In the genomic region with DNA sequence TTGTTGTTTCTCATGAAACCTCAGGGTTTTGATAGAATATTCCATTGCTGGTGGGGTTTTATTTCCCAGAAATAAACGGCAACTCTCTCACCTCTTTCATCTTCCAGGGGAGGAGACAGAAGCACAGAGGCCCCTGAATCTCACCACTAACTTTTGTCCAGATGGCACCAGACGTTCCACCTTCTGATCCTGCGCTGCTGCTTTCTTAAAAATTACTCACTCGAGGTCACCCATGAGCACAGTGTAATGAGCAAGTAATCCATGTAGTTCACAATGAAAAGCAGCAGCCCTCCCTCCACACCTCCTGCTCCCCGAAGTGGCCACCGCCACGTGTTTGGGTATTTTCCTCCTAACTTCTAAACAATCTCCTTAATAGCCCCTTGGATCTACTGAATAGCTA, we compare ENCODE assay signal across 21 cellular contexts. TPM values are rescaled to one million over a fixed set of nuclear protein-coding genes. Genes with fewer than 3 reads are reported as not detected.
DNase-seq lines count a peak whose midpoint lies in the region; ATAC-seq and TF ChIP-seq lines count a peak whose summit lies in the region.
"Had no signal": no experiment of that assay in that cellular context is flagged by ENCODE, and none has a peak within 500 bp of the region (broad histone marks: within the 10 kb centered on the region; RNA-seq: fewer than 3 reads in every experiment).

No MANE protein-coding gene starts in this region.

- H3K36me3 Mint-ChIP-seq in activated naive CD8-positive, alpha-beta T cell, result no peaks in the 10 kb centered on the region
- no peaks in the 10 kb centered on the region for H3K36me3 Mint-ChIP-seq in activated naive CD8-positive, alpha-beta T cell treated with anti-CD3 and anti-CD28 coated beads for 36 hours
- H3K36me3 Mint-ChIP-seq: CD4-positive, CD25-positive, alpha-beta regulatory T cell; CD8-positive, alpha-beta memory T cell had no signal

- H3K9ac ChIP-seq in MM.1S (ENCODE audit: low read length), result no peak overlapping the region

- no peak for DNase-seq in activated naive CD8-positive, alpha-beta T cell treated with anti-CD3 and anti-CD28 coated beads for 36 hours
- DNase-seq in MM.1S (no peak), fibroblast of mammary gland (ENCODE audit: low read depth) (peak; percentile 43), vagina (ENCODE audit: extremely low spot score in 2 of 2) (peak; percentile 46 to 58), suprapubic skin (ENCODE audit: low spot score in 2 of 2) (no peak)
- DNase-seq: BE2C; C1 segment of cervical spinal cord; CD4-positive, CD25-positive, alpha-beta regulatory T cell; CD8-positive, alpha-beta memory T cell; COR-L47; DMS153; DMS79; GDM1 had no signal

- no peaks in the 10 kb centered on the region for H3K27me3 Mint-ChIP-seq in activated naive CD8-positive, alpha-beta T cell
- H3K27me3 Mint-ChIP-seq in activated naive CD8-positive, alpha-beta T cell treated with anti-CD3 and anti-CD28 coated beads for 36 hours, result no peaks in the 10 kb centered on the region
- H3K27me3 Mint-ChIP-seq: CD4-positive, CD25-positive, alpha-beta regulatory T cell; CD8-positive, alpha-beta memory T cell had no signal

- H3K36me3 ChIP-seq in MM.1S (replicated peaks; ENCODE audit: insufficient read depth, low read length) (no peaks in the 10 kb centered on the region), vagina (no peaks in the 10 kb centered on the region), suprapubic skin (no peaks in the 10 kb centered on the region)
- H3K36me3 ChIP-seq: BE2C, HAP-1 had no signal

- H3K79me2 ChIP-seq in MM.1S (ENCODE audit: low read length), result peaks cover 39% of the 10 kb centered on the region

- peaks cover 14% of the 10 kb centered on the region for H3K4me1 Mint-ChIP-seq in activated naive CD8-positive, alpha-beta T cell (ENCODE audit: low read depth)
- H3K4me1 Mint-ChIP-seq in activated naive CD8-positive, alpha-beta T cell treated with anti-CD3 and anti-CD28 coated beads for 36 hours, result no peaks in the 10 kb centered on the region

- H3K27me3 ChIP-seq in MM.1S (replicated peaks; ENCODE audit: insufficient read depth, low read length), result no peaks in the 10 kb centered on the region
- H3K27me3 ChIP-seq in vagina, result no peaks in the 10 kb centered on the region
- no peaks in the 10 kb centered on the region for H3K27me3 ChIP-seq in suprapubic skin

- no peak for TF ChIP-seq EP300 in suprapubic skin (IDR thresholded peaks at IDR 0.05)

- 70% methylated on average over 7 of the region's 7 CpGs for WGBS in suprapubic skin

- no peaks in the 10 kb centered on the region for H3K9me2 ChIP-seq in MM.1S (replicated peaks; ENCODE audit: insufficient read depth, low read length)

- intact Hi-C loops in vagina (cut with DNase I), result no loop called here

- H3K27ac Mint-ChIP-seq in activated naive CD8-positive, alpha-beta T cell, result peak overlapping the region; percentile 8
- H3K27ac Mint-ChIP-seq in activated naive CD8-positive, alpha-beta T cell treated with anti-CD3 and anti-CD28 coated beads for 36 hours, result no peak overlapping the region
- H3K27ac Mint-ChIP-seq: CD8-positive, alpha-beta memory T cell had no signal

- peak overlapping the region; percentile 85; the same call in 1 of the 2 replicates for H2AFZ ChIP-seq in MM.1S (ENCODE audit: low read length)

- no peak overlapping the region for H3K4me2 ChIP-seq in MM.1S (ENCODE audit: low read depth, low read length)

- TF ChIP-seq CTCF in MM.1S (IDR thresholded peaks at IDR 0.05; ENCODE audit: low read length) (no peak), fibroblast of mammary gland (conservative IDR thresholded peaks at IDR 0.05; ENCODE audit: control insufficient read depth, insufficient read depth, low read depth, low read length) (no peak), vagina (IDR thresholded peaks at IDR 0.05) (no peak), suprapubic skin (IDR thresholded peaks at IDR 0.05) (no peak)

- ATAC-seq in GM19023 (IDR thresholded peaks at IDR 0.05; ENCODE audit: unreplicated experiment), result no peak
- ATAC-seq in HG03460 (IDR thresholded peaks at IDR 0.05; ENCODE audit: unreplicated experiment), result no peak

- no peak overlapping the region for H3K4me3 Mint-ChIP-seq in activated naive CD8-positive, alpha-beta T cell
- no peak overlapping the region for H3K4me3 Mint-ChIP-seq in activated naive CD8-positive, alpha-beta T cell treated with anti-CD3 and anti-CD28 coated beads for 36 hours
- H3K4me3 Mint-ChIP-seq: CD4-positive, CD25-positive, alpha-beta regulatory T cell; CD8-positive, alpha-beta memory T cell had no signal

- no peak overlapping the region for H3K27ac ChIP-seq in MM.1S (ENCODE audit: low read length)
- H3K27ac ChIP-seq in vagina, result no peak overlapping the region
- H3K27ac ChIP-seq in suprapubic skin, result no peak overlapping the region
- H3K27ac ChIP-seq: HL-60 had no signal

- H3F3A ChIP-seq in MM.1S (ENCODE audit: insufficient read depth, low read length), result peaks cover 15% of the 10 kb centered on the region

- H3K4me3 ChIP-seq in MM.1S (ENCODE audit: low read length) (no peak overlapping the region), fibroblast of mammary gland (ENCODE audit: control insufficient read depth, low read depth, low read length) (no peak overlapping the region), vagina (no peak overlapping the region), suprapubic skin (no peak overlapping the region)
- H3K4me3 ChIP-seq: HAP-1 had no signal

- H3K4me1 ChIP-seq in MM.1S (ENCODE audit: low read length) (peaks cover 7% of the 10 kb centered on the region), vagina (no peaks in the 10 kb centered on the region), suprapubic skin (no peaks in the 10 kb centered on the region)
- H3K4me1 ChIP-seq: BE2C, HAP-1 had no signal

- no peaks in the 10 kb centered on the region for H4K20me1 ChIP-seq in MM.1S (ENCODE audit: insufficient read depth, low read length)

- TF ChIP-seq POLR2A in vagina (IDR thresholded peaks at IDR 0.05), result no peak
- TF ChIP-seq POLR2A in suprapubic skin (IDR thresholded peaks at IDR 0.05), result no peak

- H3K9me3 ChIP-seq in MM.1S (replicated peaks; ENCODE audit: insufficient read depth, low read length) (no peaks in the 10 kb centered on the region), vagina (no peaks in the 10 kb centered on the region), suprapubic skin (no peaks in the 10 kb centered on the region)
- H3K9me3 ChIP-seq: BE2C, HAP-1 had no signal

- no peaks in the 10 kb centered on the region for H3K9me3 Mint-ChIP-seq in activated naive CD8-positive, alpha-beta T cell (ENCODE audit: low read depth)
- peaks cover 3% of the 10 kb centered on the region for H3K9me3 Mint-ChIP-seq in activated naive CD8-positive, alpha-beta T cell treated with anti-CD3 and anti-CD28 coated beads for 36 hours
- H3K9me3 Mint-ChIP-seq: CD8-positive, alpha-beta memory T cell had no signal

RNA-seq across cellular contexts. Expression of a gene that starts 51.3 kb away (rescaled TPM):
- total RNA-seq in activated naive CD8-positive, alpha-beta T cell treated with anti-CD3 and anti-CD28 coated beads for 36 hours, result under 1 TPM in 1 of 2 experiments, not detected in 1; 0.46 TPM
- total RNA-seq in vagina, result 2.9 TPM
- not detected for total RNA-seq in suprapubic skin
- total RNA-seq: A172; CD4-positive, CD25-positive, alpha-beta regulatory T cell; CD8-positive, alpha-beta memory T cell; Daoy; H4 had no signal

Comparison
In these comparisons a context has a peak if more than half of its experiments do, and no peak if none do; other contexts are left out.
1. DNase-seq: peak in fibroblast of mammary gland (single experiment) and vagina (2 of 2); none in activated naive CD8-positive, alpha-beta T cell treated with anti-CD3 and anti-CD28 coated beads for 36 hours (single experiment), MM.1S (single experiment) and suprapubic skin (0 of 2).